ENCODE assay signal across 19 cellular contexts in genomic region chr2:129780316-129781282, GRCh38.
"Had no signal": no experiment of that assay in that cellular context is flagged by ENCODE, and none has a peak within 500 bp of the region (broad histone marks: within the 10 kb centered on the region; RNA-seq: fewer than 3 reads in every experiment).

No MANE protein-coding gene starts in this region.

- H3K4me1 Mint-ChIP-seq: activated CD4-positive, alpha-beta T cell treated with anti-CD3 and anti-CD28 coated beads, Interleukin-2, amount 10 ng/mL, durations not matched to agents 7 days and 5 days; naive thymus-derived CD4-positive, alpha-beta T cell had no signal

- H3K36me3 Mint-ChIP-seq: activated naive CD4-positive, alpha-beta T cell treated with anti-CD3 and anti-CD28 coated beads, Interleukin-2, amount 50 U/mL, for 72 hours; naive thymus-derived CD4-positive, alpha-beta T cell had no signal

- H3K36me3 ChIP-seq: SJSA1, suprapubic skin had no signal

- H3K4me3 Mint-ChIP-seq: activated CD4-positive, alpha-beta T cell treated with anti-CD3 and anti-CD28 coated beads, Interleukin-2, amount 10 ng/mL, durations not matched to agents 7 days and 5 days; activated T-cell treated with anti-CD3 and anti-CD28 coated beads, Interleukin-2, amount 50 U/mL, for 24 hours; naive thymus-derived CD4-positive, alpha-beta T cell had no signal

- H3K9me3 Mint-ChIP-seq: activated CD4-positive, alpha-beta T cell treated with anti-CD3 and anti-CD28 coated beads, Interleukin-2, amount 10 ng/mL, durations not matched to agents 7 days and 5 days; activated naive CD4-positive, alpha-beta T cell treated with anti-CD3 and anti-CD28 coated beads, Interleukin-2, amount 50 U/mL, for 72 hours; activated T-cell treated with anti-CD3 and anti-CD28 coated beads, Interleukin-2, amount 50 U/mL, for 24 hours; naive thymus-derived CD4-positive, alpha-beta T cell had no signal

- H3K27ac Mint-ChIP-seq: activated CD4-positive, alpha-beta T cell treated with anti-CD3 and anti-CD28 coated beads, Interleukin-2, amount 10 ng/mL, durations not matched to agents 7 days and 5 days; activated naive CD4-positive, alpha-beta T cell treated with anti-CD3 and anti-CD28 coated beads, Interleukin-2, amount 50 U/mL, for 72 hours; activated T-cell treated with anti-CD3 and anti-CD28 coated beads, Interleukin-2, amount 50 U/mL, for 24 hours; naive thymus-derived CD4-positive, alpha-beta T cell had no signal

- H3K27ac ChIP-seq: SJSA1, suprapubic skin had no signal

- H3K4me1 ChIP-seq: SJSA1, suprapubic skin had no signal

- H3K4me3 ChIP-seq: mucosa of descending colon, SJSA1, suprapubic skin had no signal

- ATAC-seq: activated naive CD4-positive, alpha-beta T cell treated with anti-CD3 and anti-CD28 coated beads, Interleukin-2, amount 50 U/mL, for 72 hours; mucosa of descending colon; right cardiac atrium; stimulated activated naive CD8-positive, alpha-beta T cell treated with anti-CD3 and anti-CD28 coated beads, Interleukin-15, Interleukin-2, amounts not matched to agents 100 U/mL and 50 U/mL, for 24 hours had no signal

- DNase-seq: activated CD4-positive, alpha-beta T cell treated with anti-CD3 and anti-CD28 coated beads, Interleukin-2, amount 10 ng/mL, durations not matched to agents 7 days and 5 days; activated gamma-delta T cell; activated T-cell treated with anti-CD3 and anti-CD28 coated beads, Interleukin-2, amount 50 U/mL, for 24 hours; central memory CD4-positive, alpha-beta T cell; cortex of kidney; effector CD8-positive, alpha-beta T cell; foreskin fibroblast; mucosa of descending colon; naive thymus-derived CD4-positive, alpha-beta T cell; nucleus accumbens; right cardiac atrium; small intestine; stimulated activated CD4-positive, alpha-beta T cell treated with anti-CD3 and anti-CD28 coated beads, Interleukin-4, amount 100 ng/mL, for 24 hours; stimulated activated naive CD8-positive, alpha-beta T cell treated with anti-CD3 and anti-CD28 coated beads, Interleukin-15, Interleukin-2, amounts not matched to agents 100 U/mL and 50 U/mL, for 24 hours; T-helper 2 cell; trophoblast cell had no signal

- H3K9me3 ChIP-seq: mucosa of descending colon, SJSA1, suprapubic skin had no signal
